8 cellular contexts compared by ENCODE assay signal in the genomic region with DNA sequence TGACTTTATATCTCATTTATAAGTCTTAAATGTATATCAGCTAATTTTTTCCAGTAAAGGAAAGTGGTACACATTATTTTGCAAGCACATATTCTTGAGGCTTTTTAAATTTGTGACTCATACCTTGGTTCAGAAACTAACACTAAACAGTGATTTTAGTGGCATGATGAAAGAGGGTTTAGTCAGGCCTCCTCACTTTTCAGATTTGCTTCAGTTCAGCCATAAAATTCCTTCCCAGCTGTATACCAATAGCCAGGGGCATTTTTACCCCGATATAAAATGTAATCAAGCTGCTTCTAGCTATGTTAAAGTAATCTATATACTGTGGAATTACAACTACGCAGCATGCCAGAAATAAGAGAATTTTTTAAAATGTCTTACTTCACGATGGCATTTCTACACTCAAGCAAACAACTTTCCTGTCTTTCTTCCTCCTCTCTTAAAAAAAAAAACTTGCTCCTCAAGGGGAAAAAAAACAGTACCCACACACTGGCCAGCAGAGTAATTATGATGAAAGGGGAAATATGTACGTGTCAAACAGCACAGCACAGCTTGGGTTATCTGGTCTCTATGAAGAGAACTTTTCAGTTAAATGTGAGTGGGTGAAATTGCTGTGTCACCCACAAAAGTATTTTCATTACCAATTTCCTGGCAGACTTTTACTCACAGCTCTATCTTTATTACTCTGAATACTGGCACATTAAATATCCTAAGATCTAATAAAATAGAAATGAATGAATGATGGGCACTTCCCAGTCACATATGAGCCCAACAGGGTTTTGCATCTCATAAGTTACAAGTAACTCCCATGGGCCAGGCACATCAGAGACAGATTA.
A peak's percentile ranks its signal among the peaks of the same experiment; 100 is the strongest.
DNase-seq lines count a peak whose midpoint lies in the region; ATAC-seq and TF ChIP-seq lines count a peak whose summit lies in the region.

No MANE protein-coding gene starts in this region.

- peaks cover 0 to 4% (median 0%) of the 10 kb centered on the region in 5 donors for H3K27me3 Mint-ChIP-seq in naive thymus-derived CD8-positive, alpha-beta T cell

- H3K4me3 Mint-ChIP-seq in naive thymus-derived CD8-positive, alpha-beta T cell, result no peak overlapping the region

- peaks cover 49% of the 10 kb centered on the region for H3K4me1 ChIP-seq in foreskin keratinocyte

- POLR2A ChIA-PET in naive thymus-derived CD8-positive, alpha-beta T cell (lab: Charles Lee), result no interaction called here

- no peaks in the 10 kb centered on the region for H3K4me1 Mint-ChIP-seq in naive thymus-derived CD8-positive, alpha-beta T cell

- peak; percentile 91 for DNase-seq in EL
- DNase-seq in NOMO-1 treated with dmso at 0.1 percent for 144 hours (lab: John Stamatoyannopoulos, UW; ENCODE audit: unreplicated experiment), result peak; percentile 53
- peak in 1 of 2 donors; percentile 90 for DNase-seq in foreskin keratinocyte
- no peak for DNase-seq in activated CD8-positive, alpha-beta memory T cell treated with anti-CD3 and anti-CD28 coated beads, Interleukin-2, amount 50 U/mL, for 4 hours
- DNase-seq in OCI-M2 (lab: John Stamatoyannopoulos, UW; ENCODE audit: unreplicated experiment), result no peak
- DNase-seq in naive thymus-derived CD8-positive, alpha-beta T cell, result no peak
- no peak for DNase-seq in NCI-H524 treated with DMSO at 0.1 percent for 48 hours (lab: John Stamatoyannopoulos, UW)

- no peak overlapping the region for H3K27ac Mint-ChIP-seq in naive thymus-derived CD8-positive, alpha-beta T cell

- ATAC-seq in GM21723 (IDR thresholded peaks at IDR 0.05; ENCODE audit: unreplicated experiment), result peak; percentile 86
- ATAC-seq in foreskin keratinocyte, result peak; percentile 74
- no peak for ATAC-seq in naive thymus-derived CD8-positive, alpha-beta T cell

- H3K9me3 Mint-ChIP-seq in naive thymus-derived CD8-positive, alpha-beta T cell, result peaks cover 0 to 9% (median 0%) of the 10 kb centered on the region in 9 donors

- TF ChIP-seq CTCF in foreskin keratinocyte (conservative IDR thresholded peaks at IDR 0.05), result no peak

- H3K27me3 ChIP-seq in foreskin keratinocyte, result no peaks in the 10 kb centered on the region

- H3K36me3 Mint-ChIP-seq in naive thymus-derived CD8-positive, alpha-beta T cell, result no peaks in the 10 kb centered on the region

- H3K27ac ChIP-seq in foreskin keratinocyte, result peak overlapping the region; percentile 86

Comparison
In these comparisons a context has a peak if more than half of its experiments do, and no peak if none do; other contexts are left out.
1. DNase-seq: peak in EL (single experiment) and NOMO-1 treated with dmso at 0.1 percent for 144 hours (single experiment); none in activated CD8-positive, alpha-beta memory T cell treated with anti-CD3 and anti-CD28 coated beads, Interleukin-2, amount 50 U/mL, for 4 hours (single experiment), OCI-M2 (single experiment), naive thymus-derived CD8-positive, alpha-beta T cell (0 of 10) and NCI-H524 treated with DMSO at 0.1 percent for 48 hours (single experiment).
2. ATAC-seq: peak in GM21723 (single experiment) and foreskin keratinocyte (single experiment); none in naive thymus-derived CD8-positive, alpha-beta T cell (0 of 2).